In the genomic region with DNA sequence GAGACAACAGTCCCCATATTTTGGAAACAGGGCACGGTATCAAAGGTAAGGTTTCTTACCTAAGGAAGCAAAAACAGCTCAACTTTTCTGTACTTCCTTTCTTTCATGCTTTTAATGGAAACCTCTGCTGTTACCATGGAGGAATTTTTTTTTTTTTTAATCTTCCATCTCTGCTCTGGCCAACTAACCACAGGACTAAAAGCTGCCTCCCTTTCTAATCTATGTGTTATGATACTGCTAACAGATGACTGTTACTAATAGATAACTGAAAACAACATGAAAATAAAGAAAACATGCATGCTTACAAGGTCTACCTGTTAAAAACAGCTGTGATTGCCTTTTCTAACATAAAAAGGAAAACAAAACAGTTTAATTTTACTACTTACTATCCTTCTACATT, we compare ENCODE assay signal across 29 cellular contexts.
"Had no signal": no experiment of that assay in that cellular context is flagged by ENCODE, and none has a peak within 500 bp of the region (broad histone marks: within the 10 kb centered on the region; RNA-seq: fewer than 3 reads in every experiment).

No MANE protein-coding gene starts in this region.

- H3K27me3 ChIP-seq: body of pancreas, esophagus squamous epithelium, gastroesophageal sphincter, heart right ventricle had no signal

- ATAC-seq: activated CD4-positive, CD25-positive, alpha-beta regulatory T cell treated with anti-CD3 and anti-CD28 coated beads, Interleukin-2, amount 50 U/mL, for 24 hours; activated CD8-positive, alpha-beta T cell treated with anti-CD3 and anti-CD28 coated beads for 36 hours; activated T-cell treated with anti-CD3 and anti-CD28 coated beads, Interleukin-2, amount 50 U/mL, for 4 hours; activated T-helper 17 cell treated with anti-CD3 and anti-CD28 coated beads, Interleukin-2, amount 50 U/mL, for 72 hours; body of pancreas; gastroesophageal sphincter; heart right ventricle; T-helper 17 cell had no signal

- H3K4me3 ChIP-seq: body of pancreas, esophagus squamous epithelium, gastroesophageal sphincter, heart right ventricle had no signal

- DNase-seq: activated B cell treated with CpG ODN at 0.5 μM for 24 hours; activated CD4-positive, alpha-beta T cell treated with anti-CD3 and anti-CD28 coated beads for 48 hours; activated CD4-positive, alpha-beta T cell treated with anti-CD3 and anti-CD28 coated beads, Interleukin-2, amount 50 U/mL, for 1 hour; activated CD4-positive, alpha-beta T cell treated with anti-CD3 and anti-CD28 coated beads, Interleukin-2, amount 50 U/mL, for 48 hours; activated CD8-positive, alpha-beta memory T cell treated with anti-CD3 and anti-CD28 coated beads for 24 hours; activated CD8-positive, alpha-beta T cell treated with anti-CD3 and anti-CD28 coated beads for 36 hours; activated effector memory CD4-positive, alpha-beta T cell treated with Interleukin-2 at 50 U/mL for 16 hours; activated gamma-delta T cell treated with Interleukin-2 at 50 U/mL for 16 hours; activated naive CD4-positive, alpha-beta T cell treated with anti-CD3 and anti-CD28 coated beads, Interleukin-2, amount 50 U/mL, for 16 hours; activated naive CD4-positive, alpha-beta T cell treated with Interleukin-2 at 50 U/mL for 16 hours; activated T-cell treated with anti-CD3 and anti-CD28 coated beads, Interleukin-2, amount 50 U/mL, for 4 hours; amygdala; aorta; body of pancreas; caudate nucleus; cortex of kidney; dermis blood vessel endothelial cell; effector CD8-positive, alpha-beta T cell; esophagus squamous epithelium; foreskin melanocyte; heart right ventricle; T-helper 1 cell; T-helper 17 cell; T1000; WERI-Rb-1 had no signal

- H3K36me3 ChIP-seq: esophagus squamous epithelium, gastroesophageal sphincter, heart right ventricle, WERI-Rb-1 had no signal

- H3K9me3 ChIP-seq: body of pancreas, esophagus squamous epithelium, gastroesophageal sphincter, heart right ventricle had no signal

- H3K27ac ChIP-seq: body of pancreas, epithelial cell of prostate, esophagus squamous epithelium, gastroesophageal sphincter, heart right ventricle, WERI-Rb-1 had no signal

- H3K4me1 ChIP-seq: body of pancreas, esophagus squamous epithelium, gastroesophageal sphincter, heart right ventricle had no signal
